Comparison of ENCODE assay signal across 8 cellular contexts in genomic region chr19:38142176-38143035, GRCh38.
DNase-seq lines count a peak whose midpoint lies in the region; ATAC-seq and TF ChIP-seq lines count a peak whose summit lies in the region.

No MANE protein-coding gene starts in this region.

- POLR2A ChIA-PET in PC-9 (lab: Charles Lee; ENCODE audit: unreplicated experiment): interaction anchor here (0.6 kb wide), 1 partner anchor 476 kb away, joined by 3 read pairs; no protein-coding TSS in a partner anchor

- H3K79me2 ChIP-seq in PC-9 (ENCODE audit: low read depth): no peaks in the 10 kb centered on the region

- CTCF ChIA-PET in PC-9 (lab: Charles Lee): interaction anchor here (0.5 to 0.7 kb wide), 2 partner anchors 94 to 548 kb away, joined by 3 read pairs; partner anchors contain the start of genes ZNF540 and ZNF571

- no peaks in the 10 kb centered on the region for H3K9me3 Mint-ChIP-seq in activated naive CD4-positive, alpha-beta T cell treated with anti-CD3 and anti-CD28 coated beads, Interleukin-2, amount 50 U/mL, for 72 hours

- peak; percentile 78 for DNase-seq in COLO829 (ENCODE audit: low spot score)
- DNase-seq in HS-27A (ENCODE audit: low read depth): peak; percentile 17
- peak in 1 of 2 experiments; percentile 44 for DNase-seq in PC-9
- DNase-seq in activated naive CD4-positive, alpha-beta T cell treated with anti-CD3 and anti-CD28 coated beads, Interleukin-2, amount 50 U/mL, for 72 hours (ENCODE audit: low spot score in 2 of 2): peak in 1 of 2 donors; percentile 56
- peak; percentile 66 to 75 for DNase-seq in cardiac muscle cell (ENCODE audit: low read depth in 1 of 2, low spot score in 1 of 2)
- DNase-seq in psoas muscle: peak; percentile 67 to 84

- no peaks in the 10 kb centered on the region for H3K36me3 Mint-ChIP-seq in activated naive CD4-positive, alpha-beta T cell treated with anti-CD3 and anti-CD28 coated beads, Interleukin-2, amount 50 U/mL, for 72 hours

- H3K4me1 ChIP-seq in PC-9 (replicated peaks; ENCODE audit: insufficient read depth) (no peaks in the 10 kb centered on the region), cardiac muscle cell (ENCODE audit: low read depth) (no peaks in the 10 kb centered on the region), psoas muscle (no peaks in the 10 kb centered on the region)

- H3K27me3 ChIP-seq in PC-9 (ENCODE audit: insufficient read depth, low read depth) (no peaks in the 10 kb centered on the region), cardiac muscle cell (no peaks in the 10 kb centered on the region), psoas muscle (ENCODE audit: insufficient read depth in 3 of 3, low read length in 2 of 3) (no peaks in the 10 kb centered on the region)

- H3K9me2 ChIP-seq in PC-9 (ENCODE audit: insufficient read depth): no peaks in the 10 kb centered on the region

- H3K27ac Mint-ChIP-seq in activated naive CD4-positive, alpha-beta T cell treated with anti-CD3 and anti-CD28 coated beads, Interleukin-2, amount 50 U/mL, for 72 hours: peak overlapping the region in 1 of 2 donors; percentile 67

- no peaks in the 10 kb centered on the region for H4K20me1 ChIP-seq in PC-9 (ENCODE audit: insufficient read depth)

- no peak overlapping the region for H3K27ac ChIP-seq in PC-9
- no peak overlapping the region for H3K27ac ChIP-seq in cardiac muscle cell
- no peak overlapping the region for H3K27ac ChIP-seq in psoas muscle

- TF ChIP-seq CTCF in PC-9 (conservative IDR thresholded peaks at IDR 0.05) (peak; percentile 69), cardiac muscle cell (IDR thresholded peaks at IDR 0.05; ENCODE audit: low read depth, low read length) (peak; percentile 97), psoas muscle (IDR thresholded peaks at IDR 0.05) (peak; percentile 69)

- H3K4me3 ChIP-seq in PC-9 (no peak overlapping the region), cardiac muscle cell (no peak overlapping the region), psoas muscle (no peak overlapping the region)

- intact Hi-C loops in PC-9 (cut with micrococcal nuclease; ENCODE audit: unreplicated experiment) (no loop called here), psoas muscle (cut with DNase I) (loop anchor here (2.0 to 10.0 kb wide), 5 partner anchors 82 to 240 kb away; partner anchors contain the start of genes CATSPERG (in 1 of the 2) and DPF1 (in 1 of the 2))

- no TSS peak for BruUV-seq in PC-9 (replicated peaks; lab: Mats Ljungman, UMichigan)

- H3K36me3 ChIP-seq in PC-9 (ENCODE audit: low read depth) (no peaks in the 10 kb centered on the region), cardiac muscle cell (no peaks in the 10 kb centered on the region), psoas muscle (ENCODE audit: insufficient read depth in 1 of 2, low read depth in 1 of 2) (peaks cover 0 to 4% of the 10 kb centered on the region in 2 donors)

- peaks cover 6% of the 10 kb centered on the region; the same call in 1 of the 2 replicates for H3F3A ChIP-seq in PC-9 (ENCODE audit: insufficient read depth, low read depth)

- no peak overlapping the region for H2AFZ ChIP-seq in PC-9

- 53 to 61% (median 60%) methylated on average over 16 to 17 of the region's 17 CpGs for WGBS in psoas muscle, 3 donors

- no peak overlapping the region for H3K4me2 ChIP-seq in PC-9

- peak; percentile 69 to 80 for ATAC-seq in activated naive CD4-positive, alpha-beta T cell treated with anti-CD3 and anti-CD28 coated beads, Interleukin-2, amount 50 U/mL, for 72 hours
- ATAC-seq in psoas muscle (peak; percentile 85 to 88 (median 85)), GM21390 (IDR thresholded peaks at IDR 0.05; ENCODE audit: unreplicated experiment) (no peak), GM21723 (IDR thresholded peaks at IDR 0.05; ENCODE audit: unreplicated experiment) (no peak)

- H3K9me3 ChIP-seq in PC-9 (ENCODE audit: insufficient read depth, low read depth) (no peaks in the 10 kb centered on the region), cardiac muscle cell (ENCODE audit: low read depth) (no peaks in the 10 kb centered on the region), psoas muscle (no peaks in the 10 kb centered on the region)

Comparison
In these comparisons a context has a peak if more than half of its experiments do, and no peak if none do; other contexts are left out.
1. ATAC-seq: peak in activated naive CD4-positive, alpha-beta T cell treated with anti-CD3 and anti-CD28 coated beads, Interleukin-2, amount 50 U/mL, for 72 hours (2 of 2) and psoas muscle (4 of 4); none in GM21390 (single experiment) and GM21723 (single experiment).
2. Peak in every context shown above with its lines, with median percentiles within 50 percentile points of each other: CTCF ChIP-seq.